In the genomic region with DNA sequence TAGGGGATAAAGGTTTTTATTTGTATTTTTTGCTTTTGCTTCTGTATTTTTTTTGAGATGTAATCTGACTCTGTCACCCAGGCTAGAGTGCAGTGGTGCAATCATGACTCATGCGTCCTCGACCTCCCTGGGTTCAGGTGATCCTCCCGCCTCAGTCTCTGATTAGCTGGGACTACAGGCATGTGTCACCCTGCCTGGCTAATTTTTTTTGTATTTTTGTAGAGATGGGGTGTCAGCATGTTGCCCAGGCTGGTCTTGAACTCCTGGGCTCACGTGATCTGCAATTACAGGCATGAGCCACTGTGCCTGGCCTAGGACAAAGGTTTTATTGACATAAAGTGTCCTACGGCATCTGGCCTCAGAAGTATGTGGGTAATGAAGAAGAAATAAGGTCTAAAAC, we compare ENCODE assay signal across 24 cellular contexts.
DNase-seq lines count a peak whose midpoint lies in the region; ATAC-seq and TF ChIP-seq lines count a peak whose summit lies in the region.
"Had no signal": no experiment of that assay in that cellular context is flagged by ENCODE, and none has a peak within 500 bp of the region (broad histone marks: within the 10 kb centered on the region; RNA-seq: fewer than 3 reads in every experiment).

No MANE protein-coding gene starts in this region.

- no peak overlapping the region for H3K27ac ChIP-seq in HEK293 (ENCODE audit: extremely low read depth, low read depth, low read length)
- H3K27ac ChIP-seq in PC-3 (ENCODE audit: low read length): no peak overlapping the region
- H3K27ac ChIP-seq in trophoblast cell (ENCODE audit: low read depth, low read length): no peak overlapping the region
- no peak overlapping the region for H3K27ac ChIP-seq in MM.1S (ENCODE audit: low read length)
- H3K27ac ChIP-seq: neutrophil, stomach, transverse colon had no signal

- no peak overlapping the region for H3K9ac ChIP-seq in PC-3 (ENCODE audit: low read length)
- no peak overlapping the region for H3K9ac ChIP-seq in trophoblast cell (ENCODE audit: low read length)
- H3K9ac ChIP-seq in MM.1S (ENCODE audit: low read length): no peak overlapping the region

- peak; percentile 17 for DNase-seq in PC-3
- DNase-seq in fibroblast of villous mesenchyme (ENCODE audit: low read depth): peak; percentile 3
- peak; percentile 75 to 81 for DNase-seq in trophoblast cell
- DNase-seq in anterior cingulate cortex (lab: John Stamatoyannopoulos, UW): no peak
- no peak for DNase-seq in MM.1S
- no peak for DNase-seq in NCI-H2029 (lab: John Stamatoyannopoulos, UW)
- DNase-seq: activated CD8-positive, alpha-beta T cell treated with anti-CD3 and anti-CD28 coated beads, Interleukin-2, amount 10 ng/mL, durations not matched to agents 7 days and 5 days; activated naive CD4-positive, alpha-beta T cell treated with anti-CD3 and anti-CD28 coated beads, Interleukin-2, amount 10 ng/mL, durations not matched to agents 7 days and 5 days; activated T-cell treated with anti-CD3 and anti-CD28 coated beads, Interleukin-2, amount 50 U/mL, for 4 hours; aorta; CD8-positive, alpha-beta T cell; DND-41; effector memory CD4-positive, alpha-beta T cell; HCEC 1CT; head of caudate nucleus; Kasumi-1; NCI-H146; NCI-H345; RPMI8226; stomach; transverse colon had no signal

- H2AK5ac ChIP-seq in trophoblast cell (ENCODE audit: low read length): no peak overlapping the region

- no peak overlapping the region for H4K12ac ChIP-seq in trophoblast cell (ENCODE audit: low read depth, low read length)

- H3K4me1 ChIP-seq in HEK293 (ENCODE audit: control insufficient read depth, insufficient read depth, low read length) (no peaks in the 10 kb centered on the region), PC-3 (ENCODE audit: insufficient read depth, low read length) (no peaks in the 10 kb centered on the region), trophoblast cell (ENCODE audit: control insufficient read depth in 1 of 2, insufficient read depth in 2 of 2, low read length in 2 of 2) (no peaks in the 10 kb centered on the region), MM.1S (ENCODE audit: low read length) (no peaks in the 10 kb centered on the region)
- H3K4me1 ChIP-seq: stomach, transverse colon had no signal

- no peak overlapping the region for H2BK12ac ChIP-seq in trophoblast cell (ENCODE audit: low read length)

- no peaks in the 10 kb centered on the region for H4K20me1 ChIP-seq in PC-3 (ENCODE audit: low read length)
- H4K20me1 ChIP-seq in MM.1S (ENCODE audit: insufficient read depth, low read length): no peaks in the 10 kb centered on the region

- H3K4me2 ChIP-seq in PC-3 (ENCODE audit: low read length) (no peak overlapping the region), trophoblast cell (ENCODE audit: low read length) (no peak overlapping the region), MM.1S (ENCODE audit: low read depth, low read length) (no peak overlapping the region)

- intact Hi-C loops in PC-3 (cut with micrococcal nuclease): no loop called here

- H3K23ac ChIP-seq in trophoblast cell (ENCODE audit: low read length): no peak overlapping the region

- no peaks in the 10 kb centered on the region for H3K79me2 ChIP-seq in PC-3 (ENCODE audit: low read length)
- H3K79me2 ChIP-seq in trophoblast cell (ENCODE audit: control insufficient read depth, insufficient read depth, low read length, poor library complexity): peaks cover 2% of the 10 kb centered on the region
- H3K79me2 ChIP-seq in MM.1S (ENCODE audit: low read length): no peaks in the 10 kb centered on the region

- no peak for ATAC-seq in PC-3
- ATAC-seq: activated CD8-positive, alpha-beta T cell treated with anti-CD3 and anti-CD28 coated beads, Interleukin-2, amount 10 ng/mL, durations not matched to agents 7 days and 5 days; activated T-cell treated with anti-CD3 and anti-CD28 coated beads, Interleukin-2, amount 50 U/mL, for 4 hours; CD8-positive, alpha-beta T cell; SK-N-SH treated with all-trans-retinoic acid at 6 μM for 48 hours had no signal

- BruUV-seq in PC-3 (replicated peaks; lab: Mats Ljungman, UMichigan): no TSS peak

- no peaks in the 10 kb centered on the region for H3K9me3 ChIP-seq in HEK293 (ENCODE audit: control insufficient read depth, insufficient read depth, low read depth, low read length)
- H3K9me3 ChIP-seq in PC-3 (ENCODE audit: low read length): no peaks in the 10 kb centered on the region
- peaks cover 2% of the 10 kb centered on the region for H3K9me3 ChIP-seq in trophoblast cell (ENCODE audit: insufficient read depth, low read depth, low read length)
- no peaks in the 10 kb centered on the region for H3K9me3 ChIP-seq in MM.1S (replicated peaks; ENCODE audit: insufficient read depth, low read length)
- H3K9me3 ChIP-seq: neutrophil, stomach, transverse colon had no signal

- H2BK5ac ChIP-seq in trophoblast cell (ENCODE audit: low read depth, low read length, poor library complexity): no peak overlapping the region

- no peaks in the 10 kb centered on the region for H3F3A ChIP-seq in PC-3 (ENCODE audit: low read length, unreplicated experiment)
- no peaks in the 10 kb centered on the region for H3F3A ChIP-seq in MM.1S (ENCODE audit: insufficient read depth, low read length)

- no peaks in the 10 kb centered on the region for H3K9me2 ChIP-seq in PC-3 (replicated peaks; ENCODE audit: low read length)
- H3K9me2 ChIP-seq in MM.1S (replicated peaks; ENCODE audit: insufficient read depth, low read length): no peaks in the 10 kb centered on the region

- H3K36me3 ChIP-seq in HEK293 (ENCODE audit: control insufficient read depth in 2 of 2, insufficient read depth in 1 of 2, low read length in 2 of 2) (no peaks in the 10 kb centered on the region), PC-3 (ENCODE audit: low read depth, low read length) (no peaks in the 10 kb centered on the region), trophoblast cell (ENCODE audit: control insufficient read depth in 1 of 2, insufficient read depth in 2 of 2, low read length in 2 of 2) (no peaks in the 10 kb centered on the region), MM.1S (replicated peaks; ENCODE audit: insufficient read depth, low read length) (no peaks in the 10 kb centered on the region)
- H3K36me3 ChIP-seq: neutrophil, stomach, transverse colon had no signal

- POLR2A ChIA-PET in HEK293 (lab: Yijun Ruan, JAX) (no interaction called here), PC-3 (lab: Charles Lee; ENCODE audit: unreplicated experiment) (no interaction called here)

- H2AFZ ChIP-seq in PC-3 (ENCODE audit: low read length) (no peak overlapping the region), trophoblast cell (ENCODE audit: insufficient read depth, low read length, poor library complexity) (no peak overlapping the region), MM.1S (ENCODE audit: low read length) (no peak overlapping the region)

- H3K4ac ChIP-seq in trophoblast cell (ENCODE audit: low read depth, low read length): no peak overlapping the region

- TF ChIP-seq CTCF in HEK293 (tag by site-specific recombination; IDR thresholded peaks at IDR 0.05): no peak
- TF ChIP-seq CTCF in PC-3 (conservative IDR thresholded peaks at IDR 0.05; ENCODE audit: low read depth, low read length): no peak
- TF ChIP-seq CTCF in fibroblast of villous mesenchyme (IDR thresholded peaks at IDR 0.05; ENCODE audit: insufficient read depth, low read depth, low read length): no peak
- TF ChIP-seq CTCF in MM.1S (IDR thresholded peaks at IDR 0.05; ENCODE audit: low read length): no peak

- H3K4me3 ChIP-seq in HEK293 (ENCODE audit: low read depth, low read length) (no peak overlapping the region), PC-3 (ENCODE audit: low read length) (no peak overlapping the region), fibroblast of villous mesenchyme (ENCODE audit: low read depth, low read length) (no peak overlapping the region), trophoblast cell (ENCODE audit: low read depth, low read length) (no peak overlapping the region), MM.1S (ENCODE audit: low read length) (no peak overlapping the region)
- H3K4me3 ChIP-seq: stomach, transverse colon had no signal

- CTCF ChIA-PET in HEK293 (lab: Yijun Ruan, JAX): interaction anchor here (1.3 kb wide), 1 partner anchor 19 kb away, joined by 7 read pairs; no protein-coding TSS in a partner anchor
- CTCF ChIA-PET in PC-3 (lab: Charles Lee): no interaction called here

- no peak overlapping the region for H3K18ac ChIP-seq in trophoblast cell (ENCODE audit: low read length)

- no peak overlapping the region for H4K8ac ChIP-seq in trophoblast cell (ENCODE audit: low read depth, low read length)

- H3K14ac ChIP-seq in trophoblast cell (ENCODE audit: low read length): no peak overlapping the region

- no peak overlapping the region for H4K91ac ChIP-seq in trophoblast cell (ENCODE audit: low read depth, low read length)

- no CpG with 5 or more reads among the region's 5 CpGs for WGBS in trophoblast cell (ENCODE audit: extremely low coverage, insufficient coverage, insufficient read length)

- no peaks in the 10 kb centered on the region for H3K79me1 ChIP-seq in trophoblast cell (ENCODE audit: low read length)

- H3K27me3 ChIP-seq in PC-3 (ENCODE audit: low read length): peaks cover 7% of the 10 kb centered on the region; the same call in 1 of the 2 replicates
- no peaks in the 10 kb centered on the region for H3K27me3 ChIP-seq in trophoblast cell (ENCODE audit: insufficient read depth, low read length)
- H3K27me3 ChIP-seq in MM.1S (replicated peaks; ENCODE audit: insufficient read depth, low read length): no peaks in the 10 kb centered on the region
- H3K27me3 ChIP-seq: neutrophil, stomach, transverse colon had no signal

- H2BK120ac ChIP-seq in trophoblast cell (ENCODE audit: insufficient read depth, low read length, poor library complexity): no peak overlapping the region

TF ChIP-seq in HEK293, 187 proteins besides CTCF, POLR2A, EP300 and RAD21:
- TF ChIP-seq MYNN (tag by site-specific recombination; IDR thresholded peaks at IDR 0.05; ENCODE audit: borderline replicate concordance) (no peak), GLIS1 (tag by site-specific recombination; IDR thresholded peaks at IDR 0.05) (peak; percentile 44)

Comparison
In these comparisons a context has a peak if more than half of its experiments do, and no peak if none do; other contexts are left out.
1. DNase-seq: peak in PC-3 (single experiment), fibroblast of villous mesenchyme (single experiment) and trophoblast cell (2 of 2); none in anterior cingulate cortex (0 of 58), MM.1S (single experiment) and NCI-H2029 (single experiment).